ENCODE assay signal across 20 cellular contexts in the genomic region with DNA sequence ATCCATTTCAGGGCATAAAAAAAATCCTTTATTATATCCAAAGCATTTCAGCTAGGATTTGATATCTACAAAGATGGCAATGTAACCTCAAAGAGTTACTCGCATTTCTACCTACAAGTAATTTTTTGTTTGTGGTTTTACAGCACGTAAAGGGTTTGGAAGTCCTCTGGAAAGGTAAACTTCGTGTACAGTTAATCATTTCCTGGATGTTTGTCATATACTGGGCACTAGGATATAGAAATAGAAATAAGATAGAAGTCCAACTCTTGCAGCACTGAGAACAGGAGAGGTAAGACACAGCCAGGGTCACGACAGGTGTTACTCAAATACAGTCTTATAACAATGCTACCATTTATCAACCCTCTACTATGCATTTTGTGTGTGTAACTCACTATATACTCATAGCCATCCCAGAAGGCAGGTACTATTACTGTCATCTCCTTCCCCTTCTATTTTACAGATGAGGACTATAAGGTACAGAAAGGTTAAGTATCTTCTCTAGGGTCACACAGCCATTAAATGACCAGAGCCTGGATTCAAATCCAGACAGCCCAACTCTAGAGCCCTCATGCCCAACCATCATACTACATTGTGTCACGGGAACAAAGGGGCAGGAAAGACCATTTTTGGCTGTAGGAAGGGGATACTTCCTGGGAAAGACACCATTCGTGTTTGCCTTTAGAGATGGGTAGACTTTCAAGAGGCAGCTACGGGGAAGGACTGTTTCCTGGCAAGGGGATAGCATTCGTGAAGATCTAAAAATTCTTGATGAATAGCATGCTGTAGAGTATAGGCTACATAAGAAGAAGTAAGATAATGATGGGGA. TPM values are rescaled to one million over a fixed set of nuclear protein-coding genes. Genes with fewer than 3 reads are reported as not detected.
DNase-seq lines count a peak whose midpoint lies in the region; ATAC-seq and TF ChIP-seq lines count a peak whose summit lies in the region.
"Had no signal": no experiment of that assay in that cellular context is flagged by ENCODE, and none has a peak within 500 bp of the region (broad histone marks: within the 10 kb centered on the region; RNA-seq: fewer than 3 reads in every experiment).

No MANE protein-coding gene starts in this region.

- H3K4me2 ChIP-seq in Loucy (ENCODE audit: low read depth, low read length, poor library complexity, severe bottlenecking): no peak overlapping the region
- H3K4me2 ChIP-seq: GM23338 had no signal

- no peak overlapping the region for H3K27ac Mint-ChIP-seq in MCF 10A (ENCODE audit: low read depth, unreplicated experiment)
- H3K27ac Mint-ChIP-seq: GM23338 had no signal

- ATAC-seq in GM19455 (IDR thresholded peaks at IDR 0.05; ENCODE audit: unreplicated experiment): no peak
- ATAC-seq: GM23338, HCT116 had no signal

- H3K36me3 ChIP-seq in breast epithelium: no peaks in the 10 kb centered on the region
- H3K36me3 ChIP-seq in Loucy (ENCODE audit: insufficient read depth, low read length): peaks cover 19% of the 10 kb centered on the region; the same call in 1 of the 2 replicates
- H3K36me3 ChIP-seq in skeletal muscle tissue (ENCODE audit: control insufficient read depth in 3 of 3, insufficient read depth in 3 of 3, low read length in 3 of 3): peaks cover 15 to 29% (median 26%) of the 10 kb centered on the region in 3 donors

- no peaks in the 10 kb centered on the region for H3F3A ChIP-seq in Loucy (ENCODE audit: low read depth)

- H3K27ac ChIP-seq in breast epithelium: peak overlapping the region in 1 of 2 donors; percentile 66
- H3K27ac ChIP-seq in skeletal muscle tissue (ENCODE audit: low read depth, low read length): peak overlapping the region; percentile 26

- TF ChIP-seq POLR2A in breast epithelium (IDR thresholded peaks at IDR 0.05): no peak

- no peaks in the 10 kb centered on the region for H3K4me1 Mint-ChIP-seq in MCF 10A (ENCODE audit: insufficient read depth, unreplicated experiment)

- no peaks in the 10 kb centered on the region for H3K79me2 ChIP-seq in Loucy (ENCODE audit: insufficient read depth, low read length)

- peaks cover 19% of the 10 kb centered on the region for H3K36me3 Mint-ChIP-seq in MCF 10A (ENCODE audit: insufficient read depth, unreplicated experiment)

- CTCF ChIA-PET in MCF 10A (lab: Yijun Ruan, JAX): interaction anchor here (0.8 to 2.8 kb wide), 2 partner anchors 16 to 305 kb away, joined by 5 to 25 read pairs; no protein-coding TSS in a partner anchor

- no peaks in the 10 kb centered on the region for H3K27me3 Mint-ChIP-seq in MCF 10A (ENCODE audit: insufficient read depth, unreplicated experiment)

- no peak for TF ChIP-seq CTCF in MCF 10A (IDR thresholded peaks at IDR 0.05; ENCODE audit: unreplicated experiment)
- no peak for TF ChIP-seq CTCF in breast epithelium (IDR thresholded peaks at IDR 0.05)
- TF ChIP-seq CTCF in Loucy (conservative IDR thresholded peaks at IDR 0.05; ENCODE audit: low read length): no peak
- TF ChIP-seq CTCF in epithelial cell of esophagus (IDR thresholded peaks at IDR 0.05; ENCODE audit: insufficient read depth, low read depth, low read length, missing control alignments): no peak

- H3K4me1 ChIP-seq in breast epithelium: no peaks in the 10 kb centered on the region
- peaks cover 60% of the 10 kb centered on the region for H3K4me1 ChIP-seq in Loucy (ENCODE audit: insufficient read depth, low read length, poor library complexity, severe bottlenecking)
- peaks cover 0 to 3% (median 2%) of the 10 kb centered on the region in 3 donors for H3K4me1 ChIP-seq in skeletal muscle tissue (ENCODE audit: control insufficient read depth in 3 of 3, insufficient read depth in 3 of 3, low read length in 3 of 3)

- BruUV-seq in MCF 10A (replicated peaks; lab: Mats Ljungman, UMichigan): TSS peak; percentile 4

- H3K9ac ChIP-seq in Loucy (ENCODE audit: low read depth, low read length, poor library complexity, severe bottlenecking) (peak overlapping the region; percentile 13), skeletal muscle tissue (ENCODE audit: low read depth in 1 of 3, low read length in 3 of 3) (no peak overlapping the region)

- intact Hi-C loops in MCF 10A (cut with micrococcal nuclease): no loop called here
- intact Hi-C loops in breast epithelium (cut with DNase I; ENCODE audit: low total_unique reads): no loop called here

- H3K9me3 ChIP-seq in breast epithelium (no peaks in the 10 kb centered on the region), Loucy (ENCODE audit: insufficient read depth, low read depth, low read length) (no peaks in the 10 kb centered on the region), skeletal muscle tissue (ENCODE audit: control insufficient read depth in 3 of 3, low read length in 3 of 3) (no peaks in the 10 kb centered on the region)
- H3K9me3 ChIP-seq: MG63 had no signal

- H3K27me3 ChIP-seq in breast epithelium: no peaks in the 10 kb centered on the region
- no peaks in the 10 kb centered on the region for H3K27me3 ChIP-seq in Loucy (ENCODE audit: insufficient read depth, low read length, poor library complexity, severe bottlenecking)
- no peaks in the 10 kb centered on the region for H3K27me3 ChIP-seq in skeletal muscle tissue (ENCODE audit: control insufficient read depth in 3 of 3, insufficient read depth in 3 of 3, low read length in 3 of 3)
- H3K27me3 ChIP-seq: MG63 had no signal

- H3K9me2 ChIP-seq in Loucy (replicated peaks; ENCODE audit: low read depth, low read length): no peaks in the 10 kb centered on the region

- H3K4me3 ChIP-seq in breast epithelium (no peak overlapping the region), Loucy (ENCODE audit: low read length, poor library complexity, severe bottlenecking) (no peak overlapping the region), epithelial cell of esophagus (ENCODE audit: low read length) (no peak overlapping the region), skeletal muscle tissue (ENCODE audit: low read length in 3 of 3) (no peak overlapping the region)
- H3K4me3 ChIP-seq: GM23338, MG63 had no signal

- H3K4me3 Mint-ChIP-seq in MCF 10A (ENCODE audit: unreplicated experiment): no peak overlapping the region
- H3K4me3 Mint-ChIP-seq: GM23338 had no signal

- no peaks in the 10 kb centered on the region for H3K9me3 Mint-ChIP-seq in MCF 10A (ENCODE audit: unreplicated experiment)
- H3K9me3 Mint-ChIP-seq: GM23338 had no signal

- DNase-seq in MCF 10A (ENCODE audit: unreplicated experiment) (no peak), breast epithelium (ENCODE audit: low spot score in 2 of 2) (no peak), epithelial cell of esophagus (ENCODE audit: low read depth) (peak; percentile 23), EL (no peak)
- no peak for DNase-seq in activated CD8-positive, alpha-beta memory T cell treated with anti-CD3 and anti-CD28 coated beads, Interleukin-2, amount 50 U/mL, for 48 hours
- DNase-seq: 8988T, DMS 273 treated with DMSO at 0.1 percent for 48 hours, DND-41, MG63, NCI-H1048, NCI-H1436, NCI-H1930, NCI-H226, NCI-H524 treated with DMSO at 0.1 percent for 48 hours, RPMI8226 had no signal

- H4K20me1 ChIP-seq in Loucy (ENCODE audit: insufficient read depth, low read length, poor library complexity, severe bottlenecking): no peaks in the 10 kb centered on the region

- H2AFZ ChIP-seq in Loucy (ENCODE audit: low read length): no peak overlapping the region
- H2AFZ ChIP-seq: GM23338 had no signal

- POLR2A ChIA-PET in MCF 10A (lab: Yijun Ruan, JAX): interaction anchor here (1.0 kb wide), 1 partner anchor 19 kb away, joined by 3 read pairs; a partner anchor contains a TSS

RNA-seq across cellular contexts. Expression of a gene that starts 19.0 kb away (rescaled TPM):
- total RNA-seq in MCF 10A (2022) (52.5 and 58.4 TPM in 2 replicates), breast epithelium (10 to 100 TPM; 30.4 to 37.5 (median 30.5) TPM), skeletal muscle tissue (40.2 TPM)

RNA-seq across cellular contexts. Expression of a gene that starts 19.1 kb away (rescaled TPM):
- total RNA-seq in MCF 10A (2022) (not detected in 2 replicates), breast epithelium (not detected), skeletal muscle tissue (not detected)
- total RNA-seq: GM23338 had no signal

RNA-seq across cellular contexts. Expression of a gene that starts 47.5 kb away (rescaled TPM):
- 9.0 and 13.6 TPM in 2 replicates for total RNA-seq in MCF 10A (2022)
- total RNA-seq in breast epithelium: 10 to 100 TPM in 1 of 3 donors, 1 to 10 TPM in 2; 9.0 to 12.1 (median 10.0) TPM
- total RNA-seq in skeletal muscle tissue: 13.0 TPM
